1 cellular context compared by ENCODE assay signal in genomic region chr13:51584731-51585191, GRCh38.
A peak's percentile ranks its signal among the peaks of the same experiment; 100 is the strongest.
TF ChIP-seq lines count a peak whose summit lies in the region.

No MANE protein-coding gene starts in this region.

TF ChIP-seq in HepG2, 621 proteins besides CTCF, POLR2A, EP300 and RAD21 (continued from another document and continues in another):
- TF ChIP-seq ARID4A (CRISPR knock-in tag; IDR thresholded peaks at IDR 0.05; ENCODE audit: borderline replicate concordance): peak; percentile 82
- TF ChIP-seq MZF1 (CRISPR knock-in tag; IDR thresholded peaks at IDR 0.05; ENCODE audit: borderline replicate concordance): no peak
- TF ChIP-seq CENPBD1 (CRISPR knock-in tag; IDR thresholded peaks at IDR 0.05; ENCODE audit: borderline replicate concordance, low read depth): no peak
- TF ChIP-seq MIXL1 (CRISPR knock-in tag; IDR thresholded peaks at IDR 0.05): no peak
- TF ChIP-seq ZNF652 (CRISPR knock-in tag; IDR thresholded peaks at IDR 0.05; ENCODE audit: borderline replicate concordance, low read depth): no peak
- TF ChIP-seq ZNF674 (CRISPR knock-in tag; IDR thresholded peaks at IDR 0.05; ENCODE audit: low read depth): no peak
- TF ChIP-seq MIER2 (CRISPR knock-in tag; IDR thresholded peaks at IDR 0.05): no peak
- TF ChIP-seq CC2D1A (CRISPR knock-in tag; IDR thresholded peaks at IDR 0.05): no peak
- TF ChIP-seq, protein P1, sequence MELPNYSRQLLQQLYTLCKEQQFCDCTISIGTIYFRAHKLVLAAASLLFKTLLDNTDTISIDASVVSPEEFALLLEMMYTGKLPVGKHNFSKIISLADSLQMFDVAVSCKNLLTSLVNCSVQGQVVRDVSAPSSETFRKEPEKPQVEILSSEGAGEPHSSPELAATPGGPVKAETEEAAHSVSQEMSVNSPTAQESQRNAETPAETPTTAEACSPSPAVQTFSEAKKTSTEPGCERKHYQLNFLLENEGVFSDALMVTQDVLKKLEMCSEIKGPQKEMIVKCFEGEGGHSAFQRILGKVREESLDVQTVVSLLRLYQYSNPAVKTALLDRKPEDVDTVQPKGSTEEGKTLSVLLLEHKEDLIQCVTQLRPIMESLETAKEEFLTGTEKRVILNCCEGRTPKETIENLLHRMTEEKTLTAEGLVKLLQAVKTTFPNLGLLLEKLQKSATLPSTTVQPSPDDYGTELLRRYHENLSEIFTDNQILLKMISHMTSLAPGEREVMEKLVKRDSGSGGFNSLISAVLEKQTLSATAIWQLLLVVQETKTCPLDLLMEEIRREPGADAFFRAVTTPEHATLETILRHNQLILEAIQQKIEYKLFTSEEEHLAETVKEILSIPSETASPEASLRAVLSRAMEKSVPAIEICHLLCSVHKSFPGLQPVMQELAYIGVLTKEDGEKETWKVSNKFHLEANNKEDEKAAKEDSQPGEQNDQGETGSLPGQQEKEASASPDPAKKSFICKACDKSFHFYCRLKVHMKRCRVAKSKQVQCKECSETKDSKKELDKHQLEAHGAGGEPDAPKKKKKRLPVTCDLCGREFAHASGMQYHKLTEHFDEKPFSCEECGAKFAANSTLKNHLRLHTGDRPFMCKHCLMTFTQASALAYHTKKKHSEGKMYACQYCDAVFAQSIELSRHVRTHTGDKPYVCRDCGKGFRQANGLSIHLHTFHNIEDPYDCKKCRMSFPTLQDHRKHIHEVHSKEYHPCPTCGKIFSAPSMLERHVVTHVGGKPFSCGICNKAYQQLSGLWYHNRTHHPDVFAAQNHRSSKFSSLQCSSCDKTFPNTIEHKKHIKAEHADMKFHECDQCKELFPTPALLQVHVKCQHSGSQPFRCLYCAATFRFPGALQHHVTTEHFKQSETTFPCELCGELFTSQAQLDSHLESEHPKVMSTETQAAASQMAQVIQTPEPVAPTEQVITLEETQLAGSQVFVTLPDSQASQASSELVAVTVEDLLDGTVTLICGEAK (IDR thresholded peaks at IDR 0.05): no peak
- TF ChIP-seq, protein P1 (CRISPR knock-in tag; IDR thresholded peaks at IDR 0.05): no peak
- no peak for TF ChIP-seq KDM4B (CRISPR knock-in tag; IDR thresholded peaks at IDR 0.05)
- TF ChIP-seq ZNF331 (CRISPR knock-in tag; IDR thresholded peaks at IDR 0.05): 0 out of 2 replicates have a peak, but pooled peaks have one; percentile 17
- no peak for TF ChIP-seq ZKSCAN8 (CRISPR knock-in tag; IDR thresholded peaks at IDR 0.05; ENCODE audit: borderline replicate concordance)
- TF ChIP-seq, protein P2, sequence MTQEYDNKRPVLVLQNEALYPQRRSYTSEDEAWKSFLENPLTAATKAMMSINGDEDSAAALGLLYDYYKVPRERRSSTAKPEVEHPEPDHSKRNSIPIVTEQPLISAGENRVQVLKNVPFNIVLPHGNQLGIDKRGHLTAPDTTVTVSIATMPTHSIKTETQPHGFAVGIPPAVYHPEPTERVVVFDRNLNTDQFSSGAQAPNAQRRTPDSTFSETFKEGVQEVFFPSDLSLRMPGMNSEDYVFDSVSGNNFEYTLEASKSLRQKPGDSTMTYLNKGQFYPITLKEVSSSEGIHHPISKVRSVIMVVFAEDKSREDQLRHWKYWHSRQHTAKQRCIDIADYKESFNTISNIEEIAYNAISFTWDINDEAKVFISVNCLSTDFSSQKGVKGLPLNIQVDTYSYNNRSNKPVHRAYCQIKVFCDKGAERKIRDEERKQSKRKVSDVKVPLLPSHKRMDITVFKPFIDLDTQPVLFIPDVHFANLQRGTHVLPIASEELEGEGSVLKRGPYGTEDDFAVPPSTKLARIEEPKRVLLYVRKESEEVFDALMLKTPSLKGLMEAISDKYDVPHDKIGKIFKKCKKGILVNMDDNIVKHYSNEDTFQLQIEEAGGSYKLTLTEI (CRISPR knock-in tag; conservative IDR thresholded peaks at IDR 0.05): no peak
- TF ChIP-seq, protein P3, sequence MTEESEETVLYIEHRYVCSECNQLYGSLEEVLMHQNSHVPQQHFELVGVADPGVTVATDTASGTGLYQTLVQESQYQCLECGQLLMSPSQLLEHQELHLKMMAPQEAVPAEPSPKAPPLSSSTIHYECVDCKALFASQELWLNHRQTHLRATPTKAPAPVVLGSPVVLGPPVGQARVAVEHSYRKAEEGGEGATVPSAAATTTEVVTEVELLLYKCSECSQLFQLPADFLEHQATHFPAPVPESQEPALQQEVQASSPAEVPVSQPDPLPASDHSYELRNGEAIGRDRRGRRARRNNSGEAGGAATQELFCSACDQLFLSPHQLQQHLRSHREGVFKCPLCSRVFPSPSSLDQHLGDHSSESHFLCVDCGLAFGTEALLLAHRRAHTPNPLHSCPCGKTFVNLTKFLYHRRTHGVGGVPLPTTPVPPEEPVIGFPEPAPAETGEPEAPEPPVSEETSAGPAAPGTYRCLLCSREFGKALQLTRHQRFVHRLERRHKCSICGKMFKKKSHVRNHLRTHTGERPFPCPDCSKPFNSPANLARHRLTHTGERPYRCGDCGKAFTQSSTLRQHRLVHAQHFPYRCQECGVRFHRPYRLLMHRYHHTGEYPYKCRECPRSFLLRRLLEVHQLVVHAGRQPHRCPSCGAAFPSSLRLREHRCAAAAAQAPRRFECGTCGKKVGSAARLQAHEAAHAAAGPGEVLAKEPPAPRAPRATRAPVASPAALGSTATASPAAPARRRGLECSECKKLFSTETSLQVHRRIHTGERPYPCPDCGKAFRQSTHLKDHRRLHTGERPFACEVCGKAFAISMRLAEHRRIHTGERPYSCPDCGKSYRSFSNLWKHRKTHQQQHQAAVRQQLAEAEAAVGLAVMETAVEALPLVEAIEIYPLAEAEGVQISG (CRISPR knock-in tag; IDR thresholded peaks at IDR 0.05): peak; percentile 20; the same call in 1 of the 2 replicates
- no peak for TF ChIP-seq GTF3A (CRISPR knock-in tag; conservative IDR thresholded peaks at IDR 0.05)
- no peak for TF ChIP-seq PRDM15 (CRISPR knock-in tag; IDR thresholded peaks at IDR 0.05)
- no peak for TF ChIP-seq KDM3A (CRISPR knock-in tag; IDR thresholded peaks at IDR 0.05; ENCODE audit: low read depth)
- TF ChIP-seq PTBP1 (IDR thresholded peaks at IDR 0.05; ENCODE audit: low read depth, low read length, poor library complexity, severe bottlenecking): no peak
- TF ChIP-seq CHCHD3 (CRISPR knock-in tag; IDR thresholded peaks at IDR 0.05): no peak
- TF ChIP-seq SMARCC2 (IDR thresholded peaks at IDR 0.05): no peak
- TF ChIP-seq GABPB1 (CRISPR knock-in tag; IDR thresholded peaks at IDR 0.05): no peak
- TF ChIP-seq, protein P4, sequence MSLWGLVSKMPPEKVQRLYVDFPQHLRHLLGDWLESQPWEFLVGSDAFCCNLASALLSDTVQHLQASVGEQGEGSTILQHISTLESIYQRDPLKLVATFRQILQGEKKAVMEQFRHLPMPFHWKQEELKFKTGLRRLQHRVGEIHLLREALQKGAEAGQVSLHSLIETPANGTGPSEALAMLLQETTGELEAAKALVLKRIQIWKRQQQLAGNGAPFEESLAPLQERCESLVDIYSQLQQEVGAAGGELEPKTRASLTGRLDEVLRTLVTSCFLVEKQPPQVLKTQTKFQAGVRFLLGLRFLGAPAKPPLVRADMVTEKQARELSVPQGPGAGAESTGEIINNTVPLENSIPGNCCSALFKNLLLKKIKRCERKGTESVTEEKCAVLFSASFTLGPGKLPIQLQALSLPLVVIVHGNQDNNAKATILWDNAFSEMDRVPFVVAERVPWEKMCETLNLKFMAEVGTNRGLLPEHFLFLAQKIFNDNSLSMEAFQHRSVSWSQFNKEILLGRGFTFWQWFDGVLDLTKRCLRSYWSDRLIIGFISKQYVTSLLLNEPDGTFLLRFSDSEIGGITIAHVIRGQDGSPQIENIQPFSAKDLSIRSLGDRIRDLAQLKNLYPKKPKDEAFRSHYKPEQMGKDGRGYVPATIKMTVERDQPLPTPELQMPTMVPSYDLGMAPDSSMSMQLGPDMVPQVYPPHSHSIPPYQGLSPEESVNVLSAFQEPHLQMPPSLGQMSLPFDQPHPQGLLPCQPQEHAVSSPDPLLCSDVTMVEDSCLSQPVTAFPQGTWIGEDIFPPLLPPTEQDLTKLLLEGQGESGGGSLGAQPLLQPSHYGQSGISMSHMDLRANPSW (CRISPR knock-in tag; IDR thresholded peaks at IDR 0.05; ENCODE audit: borderline replicate concordance): no peak
- no peak for TF ChIP-seq TEAD2 (CRISPR knock-in tag; IDR thresholded peaks at IDR 0.05)
- TF ChIP-seq ZMAT3 (CRISPR knock-in tag; conservative IDR thresholded peaks at IDR 0.05): 0 out of 2 replicates have a peak, but pooled peaks have one; percentile 62
- TF ChIP-seq EZH2 (conservative IDR thresholded peaks at IDR 0.05; ENCODE audit: low read depth, low read length): no peak
